ENCODE assay signal across 13 cellular contexts in the genomic region with DNA sequence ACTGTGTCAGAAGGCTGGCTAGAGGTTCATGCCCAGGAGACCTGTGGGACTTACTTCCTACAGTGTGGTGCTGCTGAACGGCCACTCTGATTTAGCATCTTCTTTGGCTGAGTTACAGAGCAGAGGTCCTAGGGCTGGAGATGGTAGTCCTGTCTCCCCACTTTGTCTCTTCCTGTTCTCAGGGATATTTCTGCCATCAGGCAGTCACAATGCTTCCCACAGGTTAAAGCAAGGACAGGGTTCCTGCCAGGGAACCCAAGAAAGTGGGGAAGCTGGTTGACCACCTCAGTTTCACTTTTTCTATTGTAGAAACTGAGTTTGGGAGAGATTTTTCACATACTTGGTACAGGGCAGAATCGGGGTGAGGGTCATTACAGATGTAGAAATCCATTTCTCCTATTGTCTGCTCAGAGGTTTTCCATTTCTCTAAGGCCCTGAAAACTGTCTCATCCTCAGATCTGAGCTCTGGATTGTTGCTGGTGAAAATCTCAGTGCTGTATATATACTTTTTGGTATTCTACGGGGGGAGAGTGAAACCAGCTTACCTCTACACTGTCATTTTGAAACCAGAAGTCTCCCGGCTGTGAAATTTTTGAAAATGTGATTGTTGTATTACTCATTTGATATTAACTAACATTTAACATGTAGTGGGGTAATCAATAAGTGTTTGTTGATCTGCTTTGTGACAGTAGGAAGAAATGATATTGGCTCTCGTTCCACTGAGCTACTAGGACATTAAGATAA. TPM values are rescaled to one million over a fixed set of nuclear protein-coding genes. Genes with fewer than 3 reads are reported as not detected.
DNase-seq lines count a peak whose midpoint lies in the region; ATAC-seq, FAIRE-seq and TF ChIP-seq lines count a peak whose summit lies in the region.
"Had no signal": no experiment of that assay in that cellular context is flagged by ENCODE, and none has a peak within 500 bp of the region (broad histone marks: within the 10 kb centered on the region; RNA-seq: fewer than 3 reads in every experiment).

No MANE protein-coding gene starts in this region.

- intact Hi-C loops in posterior cingulate gyrus (cut with DNase I) = no loop called here

- H3K9me3 Mint-ChIP-seq in type B pancreatic cell = no peaks in the 10 kb centered on the region
- H3K9me3 Mint-ChIP-seq: memory B cell had no signal

- no peak overlapping the region for H3K4me3 Mint-ChIP-seq in type B pancreatic cell
- H3K4me3 Mint-ChIP-seq: memory B cell had no signal

- H3K36me3 ChIP-seq in GM06990 (ENCODE audit: control insufficient read depth, insufficient read depth, low read length) = no peaks in the 10 kb centered on the region
- H3K36me3 ChIP-seq: MG63, tibial nerve had no signal

- no peaks in the 10 kb centered on the region for H3K36me3 Mint-ChIP-seq in type B pancreatic cell

- no peak overlapping the region; the same call in 1 of the 2 replicates for H3K4me3 ChIP-seq in GM06990 (replicated peaks; ENCODE audit: low read depth, low read length)
- H3K4me3 ChIP-seq: MG63, tibial nerve had no signal

- DNase-seq in GM06990 (ENCODE audit: extremely low read depth, insufficient read length) (peak; percentile 46), NCI-H1092 (lab: John Stamatoyannopoulos, UW) (no peak), posterior cingulate gyrus (no peak), type B pancreatic cell (ENCODE audit: extremely low spot score, unreplicated experiment) (no peak), urothelium cell line (ENCODE audit: low spot score) (no peak)
- DNase-seq: MG63 had no signal

- no peak for FAIRE-seq in urothelium cell line (lab: Jason Lieb, UNC)

- H3K4me1 Mint-ChIP-seq in type B pancreatic cell (ENCODE audit: unreplicated experiment) = peaks cover under 1% of the 10 kb centered on the region

- ATAC-seq in GM18870 (IDR thresholded peaks at IDR 0.05; ENCODE audit: unreplicated experiment) (peak; percentile 87), GM21717 (IDR thresholded peaks at IDR 0.05; ENCODE audit: unreplicated experiment) (peak; percentile 80), HG03135 (IDR thresholded peaks at IDR 0.05; ENCODE audit: unreplicated experiment) (peak; percentile 86)
- ATAC-seq: SK-N-SH treated with all-trans-retinoic acid at 6 μM for 48 hours had no signal

- H3K27ac Mint-ChIP-seq in type B pancreatic cell = no peak overlapping the region
- H3K27ac Mint-ChIP-seq: memory B cell had no signal

- peaks cover 5% of the 10 kb centered on the region for H3K27me3 Mint-ChIP-seq in type B pancreatic cell

- TF ChIP-seq CTCF in GM06990 (IDR thresholded peaks at IDR 0.05; ENCODE audit: insufficient read depth, low read length, poor library complexity, severe bottlenecking) (no peak), type B pancreatic cell (conservative IDR thresholded peaks at IDR 0.05) (no peak)

- H3K27me3 ChIP-seq in GM06990 (replicated peaks; ENCODE audit: control insufficient read depth, insufficient read depth, low read length) = no peaks in the 10 kb centered on the region
- H3K27me3 ChIP-seq: MG63, tibial nerve had no signal

RNA-seq across cellular contexts. Expression of a gene that starts 37.0 kb away (rescaled TPM):
- total RNA-seq in type B pancreatic cell (ENCODE audit: low replicate concordance) = 1.7 and 2.7 TPM in 2 replicates
- total RNA-seq: G401, tibial nerve had no signal
